Comparison of ENCODE assay signal across 9 cellular contexts in the genomic region with DNA sequence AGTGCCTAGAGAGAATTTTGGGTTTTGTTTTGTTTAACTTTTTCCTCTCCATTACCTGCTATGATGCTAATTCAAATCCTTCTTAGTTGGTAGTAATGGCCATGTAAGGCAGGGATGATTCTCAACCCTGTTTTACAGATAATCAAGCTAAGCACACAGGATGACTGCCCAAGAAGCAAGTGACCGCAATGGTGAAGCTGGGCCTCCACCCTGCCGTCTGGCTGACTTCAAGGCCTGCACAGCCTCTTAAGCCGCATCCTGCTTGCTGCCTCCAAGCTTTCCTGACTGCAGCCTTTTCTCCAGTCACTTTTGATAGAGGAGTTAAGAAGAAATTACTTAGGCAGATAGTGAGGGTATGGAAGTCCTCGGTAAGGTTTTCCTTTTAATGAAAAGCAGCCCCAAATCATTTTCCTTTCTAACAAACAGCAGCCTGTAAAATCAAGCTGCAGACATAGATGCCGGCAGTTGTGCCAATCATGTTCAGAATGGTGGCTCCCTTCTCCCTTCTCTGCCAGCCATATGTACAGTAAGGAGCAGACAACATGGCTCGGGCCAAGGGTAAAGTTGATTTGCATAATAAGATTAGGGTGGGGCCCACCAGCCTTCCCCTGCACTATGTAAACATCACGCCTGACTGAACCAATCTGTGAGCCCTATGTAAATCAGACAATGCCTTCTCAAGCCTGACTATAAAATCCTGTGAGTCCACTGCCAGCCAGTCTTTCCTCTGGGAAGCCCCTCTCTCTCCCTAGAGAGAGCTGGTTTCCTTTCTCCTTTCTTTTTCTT. TPM values are rescaled to one million over a fixed set of nuclear protein-coding genes. Genes with fewer than 3 reads are reported as not detected.
DNase-seq lines count a peak whose midpoint lies in the region; ATAC-seq lines count a peak whose summit lies in the region.
"Had no signal": no experiment of that assay in that cellular context is flagged by ENCODE, and none has a peak within 500 bp of the region (broad histone marks: within the 10 kb centered on the region; RNA-seq: fewer than 3 reads in every experiment).

No MANE protein-coding gene starts in this region.

- H3K79me2 ChIP-seq in trophoblast cell (ENCODE audit: control insufficient read depth, insufficient read depth, low read length, poor library complexity): peaks cover 2% of the 10 kb centered on the region

- H2AK5ac ChIP-seq in trophoblast cell (ENCODE audit: low read length): no peak overlapping the region

- H2BK12ac ChIP-seq in trophoblast cell (ENCODE audit: low read length): no peak overlapping the region

- no peak overlapping the region for H4K12ac ChIP-seq in trophoblast cell (ENCODE audit: low read depth, low read length)

- H2BK120ac ChIP-seq in trophoblast cell (ENCODE audit: insufficient read depth, low read length, poor library complexity): no peak overlapping the region

- H4K91ac ChIP-seq in trophoblast cell (ENCODE audit: low read depth, low read length): no peak overlapping the region

- H3K27me3 ChIP-seq in SJSA1 (replicated peaks): no peaks in the 10 kb centered on the region
- no peaks in the 10 kb centered on the region for H3K27me3 ChIP-seq in trophoblast cell (ENCODE audit: insufficient read depth, low read length)

- H3K23ac ChIP-seq in trophoblast cell (ENCODE audit: low read length): no peak overlapping the region

- 0 out of 2 replicates have a peak overlapping the region, but pooled peaks have one; percentile 5 for H3K27ac ChIP-seq in SJSA1
- H3K27ac ChIP-seq in substantia nigra (ENCODE audit: low read depth, low read length, poor library complexity, severe bottlenecking): no peak overlapping the region
- no peak overlapping the region for H3K27ac ChIP-seq in trophoblast cell (ENCODE audit: low read depth, low read length)

- no peaks in the 10 kb centered on the region for H3K9me3 Mint-ChIP-seq in naive thymus-derived CD8-positive, alpha-beta T cell

- DNase-seq in SJSA1 (ENCODE audit: low read depth in 1 of 2, low spot score in 2 of 2) (peak; percentile 46 to 49), kidney tubule cell (ENCODE audit: low spot score) (peak; percentile 59), substantia nigra (lab: John Stamatoyannopoulos, UW) (no peak), GM03348 (ENCODE audit: low spot score) (no peak), trophoblast cell (no peak)
- DNase-seq in naive thymus-derived CD8-positive, alpha-beta T cell: no peak
- DNase-seq: activated CD4-positive, CD25-positive, alpha-beta regulatory T cell treated with anti-CD3 and anti-CD28 coated beads, Interleukin-2, amount 50 U/mL, for 72 hours had no signal

- no peak overlapping the region for H3K14ac ChIP-seq in trophoblast cell (ENCODE audit: low read length)

- no peak overlapping the region for H3K4me3 ChIP-seq in SJSA1
- no peak overlapping the region for H3K4me3 ChIP-seq in trophoblast cell (ENCODE audit: low read depth, low read length)

- WGBS in trophoblast cell (ENCODE audit: extremely low coverage, insufficient coverage, insufficient read length): no CpG with 5 or more reads among the region's 7 CpGs

- POLR2A ChIA-PET in naive thymus-derived CD8-positive, alpha-beta T cell (lab: Charles Lee): no interaction called here

- ATAC-seq in GM18498 (IDR thresholded peaks at IDR 0.05; ENCODE audit: unreplicated experiment) (peak; percentile 64), HG03432 (IDR thresholded peaks at IDR 0.05; ENCODE audit: unreplicated experiment) (peak; percentile 67)
- ATAC-seq in naive thymus-derived CD8-positive, alpha-beta T cell: no peak

- no peak overlapping the region for H2BK5ac ChIP-seq in trophoblast cell (ENCODE audit: low read depth, low read length, poor library complexity)

- H3K27ac Mint-ChIP-seq in naive thymus-derived CD8-positive, alpha-beta T cell: peak overlapping the region in 2 of 10 donors; percentile 10 to 44

- H3K4me3 Mint-ChIP-seq in naive thymus-derived CD8-positive, alpha-beta T cell: no peak overlapping the region

- H3K9ac ChIP-seq in trophoblast cell (ENCODE audit: low read length): no peak overlapping the region

- peaks cover 1 to 16% (median 6%) of the 10 kb centered on the region in 5 donors for H3K27me3 Mint-ChIP-seq in naive thymus-derived CD8-positive, alpha-beta T cell

- peaks cover 5% of the 10 kb centered on the region for H3K79me1 ChIP-seq in trophoblast cell (ENCODE audit: low read length)

- H3K4me2 ChIP-seq in trophoblast cell (ENCODE audit: low read length): no peak overlapping the region

- H3K4ac ChIP-seq in trophoblast cell (ENCODE audit: low read depth, low read length): no peak overlapping the region

- no peak overlapping the region for H4K8ac ChIP-seq in trophoblast cell (ENCODE audit: low read depth, low read length)

- peaks cover 0 to 14% (median 1%) of the 10 kb centered on the region in 4 donors for H3K4me1 Mint-ChIP-seq in naive thymus-derived CD8-positive, alpha-beta T cell

- no peak overlapping the region for H3K18ac ChIP-seq in trophoblast cell (ENCODE audit: low read length)

- H3K36me3 ChIP-seq in SJSA1: no peaks in the 10 kb centered on the region
- H3K36me3 ChIP-seq in trophoblast cell (ENCODE audit: control insufficient read depth in 1 of 2, insufficient read depth in 2 of 2, low read length in 2 of 2): no peaks in the 10 kb centered on the region

- no peak overlapping the region for H2AFZ ChIP-seq in trophoblast cell (ENCODE audit: insufficient read depth, low read length, poor library complexity)

- H3K9me3 ChIP-seq in SJSA1 (replicated peaks): no peaks in the 10 kb centered on the region
- H3K9me3 ChIP-seq in trophoblast cell (ENCODE audit: insufficient read depth, low read depth, low read length): peaks cover 2% of the 10 kb centered on the region

- H3K36me3 Mint-ChIP-seq in naive thymus-derived CD8-positive, alpha-beta T cell: no peaks in the 10 kb centered on the region

- H3K4me1 ChIP-seq in SJSA1 (replicated peaks) (peaks cover 13% of the 10 kb centered on the region), trophoblast cell (ENCODE audit: control insufficient read depth in 1 of 2, insufficient read depth in 2 of 2, low read length in 2 of 2) (peaks cover 7 to 14% of the 10 kb centered on the region in 2 experiments)

RNA-seq across cellular contexts. Expression of gene CTBS, which starts 8.8 kb away (rescaled TPM):
- 22.2 and 22.9 TPM in 2 replicates for total RNA-seq in SJSA1 (2014; rRNA removed; shearing (Covaris generic))
- total RNA-seq in naive thymus-derived CD8-positive, alpha-beta T cell: 10 to 100 TPM; 18.0 to 19.8 TPM
- polyA plus RNA-seq in naive thymus-derived CD8-positive, alpha-beta T cell: 10 to 100 TPM; 16.3 to 21.1 (median 18.2) TPM
- polyA plus RNA-seq in trophoblast cell (2013): 10.7 and 11.1 TPM in 2 replicates

Comparison
In these comparisons a context has a peak if more than half of its experiments do, and no peak if none do; other contexts are left out.
1. ATAC-seq: peak in GM18498 (single experiment) and HG03432 (single experiment); none in naive thymus-derived CD8-positive, alpha-beta T cell (0 of 2).
2. DNase-seq: peak in SJSA1 (2 of 2) and kidney tubule cell (single experiment); none in substantia nigra (0 of 49), naive thymus-derived CD8-positive, alpha-beta T cell (0 of 10), GM03348 (single experiment) and trophoblast cell (0 of 2).